In the genomic region with DNA sequence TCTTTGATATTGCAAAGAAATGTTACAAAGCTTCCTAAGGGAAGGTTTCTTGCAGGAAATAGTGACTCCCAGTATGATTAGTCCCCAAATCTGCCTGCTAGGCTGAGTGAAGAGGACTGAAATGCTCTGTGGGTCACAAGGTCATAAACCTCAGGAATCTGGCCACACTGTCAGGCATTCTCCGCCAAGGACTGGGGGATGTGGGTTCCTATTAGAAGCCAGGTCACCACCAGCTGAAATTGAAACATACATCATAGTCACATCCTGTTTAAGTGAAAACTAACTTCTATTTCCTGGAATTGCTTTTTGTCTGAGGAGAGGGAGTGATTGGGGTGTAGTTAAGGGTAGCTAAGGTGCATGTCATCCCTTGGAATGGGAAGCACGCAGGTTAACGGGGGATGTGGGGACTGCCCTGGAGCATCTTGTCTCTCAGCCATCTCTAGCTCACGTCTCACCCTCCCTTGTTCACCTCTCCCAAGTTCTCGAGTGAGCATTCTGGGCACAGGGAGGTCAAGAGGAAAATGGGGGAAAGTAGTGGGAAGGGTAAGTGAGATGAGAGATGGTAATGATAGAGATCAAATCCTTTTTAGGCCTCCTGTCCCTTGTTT, we compare ENCODE assay signal across 10 cellular contexts. TPM values are rescaled to one million over a fixed set of nuclear protein-coding genes. Genes with fewer than 3 reads are reported as not detected.
DNase-seq lines count a peak whose midpoint lies in the region; ATAC-seq, FAIRE-seq and TF ChIP-seq lines count a peak whose summit lies in the region.
"Had no signal": no experiment of that assay in that cellular context is flagged by ENCODE, and none has a peak within 500 bp of the region (broad histone marks: within the 10 kb centered on the region; RNA-seq: fewer than 3 reads in every experiment).

No MANE protein-coding gene starts in this region.

- no peaks in the 10 kb centered on the region for H3K9me3 Mint-ChIP-seq in CD4-positive, alpha-beta T cell
- no peaks in the 10 kb centered on the region for H3K9me3 Mint-ChIP-seq in astrocyte (ENCODE audit: unreplicated experiment)

- no peaks in the 10 kb centered on the region for H3K27me3 ChIP-seq in CD4-positive, alpha-beta T cell (ENCODE audit: control insufficient read depth, insufficient read depth, low read length)
- H3K27me3 ChIP-seq in HUES48 (ENCODE audit: control insufficient read depth, insufficient read depth, low read length) (no peaks in the 10 kb centered on the region), astrocyte (ENCODE audit: insufficient read depth, low read length) (no peaks in the 10 kb centered on the region)
- H3K27me3 ChIP-seq: heart left ventricle had no signal

- no peaks in the 10 kb centered on the region for H4K20me1 ChIP-seq in astrocyte (ENCODE audit: insufficient read depth, low read length)

- TF ChIP-seq CTCF in CD4-positive, alpha-beta T cell (IDR thresholded peaks at IDR 0.05), result no peak
- TF ChIP-seq CTCF in astrocyte (IDR thresholded peaks at IDR 0.05; ENCODE audit: insufficient read depth, low read depth, low read length), result no peak

- CTCF ChIA-PET in CD4-positive, alpha-beta T cell (lab: Charles Lee), result interaction anchor here (1.2 kb wide), 1 partner anchor 74 kb away, joined by 3 read pairs; no protein-coding TSS in a partner anchor

- no peaks in the 10 kb centered on the region for H3K36me3 ChIP-seq in HUES48 (ENCODE audit: control insufficient read depth, insufficient read depth, low read length)
- H3K36me3 ChIP-seq in astrocyte (ENCODE audit: insufficient read depth, low read length), result no peaks in the 10 kb centered on the region
- H3K36me3 ChIP-seq: heart left ventricle had no signal

- H3K36me3 Mint-ChIP-seq in CD4-positive, alpha-beta T cell (ENCODE audit: low read depth), result no peaks in the 10 kb centered on the region
- H3K36me3 Mint-ChIP-seq in astrocyte (ENCODE audit: low read depth, unreplicated experiment), result no peaks in the 10 kb centered on the region

- no peak overlapping the region for H3K4me3 Mint-ChIP-seq in CD4-positive, alpha-beta T cell
- peak overlapping the region; percentile 34 for H3K4me3 Mint-ChIP-seq in astrocyte (ENCODE audit: unreplicated experiment)

- intact Hi-C loops in CD4-positive, alpha-beta T cell (cut with DNase I, micrococcal nuclease), result no loop called here

- peaks cover 23% of the 10 kb centered on the region for H3K4me1 Mint-ChIP-seq in CD4-positive, alpha-beta T cell (ENCODE audit: low read depth)
- peaks cover 55% of the 10 kb centered on the region for H3K4me1 Mint-ChIP-seq in astrocyte (ENCODE audit: low read depth, unreplicated experiment)

- H3K4me3 ChIP-seq in HUES48 (ENCODE audit: low read depth, low read length) (no peak overlapping the region), astrocyte (ENCODE audit: insufficient read depth, low read depth, low read length) (no peak overlapping the region)
- H3K4me3 ChIP-seq: heart left ventricle had no signal

- H3K4me1 ChIP-seq in HUES48 (ENCODE audit: control insufficient read depth, insufficient read depth, low read length) (peaks cover 47% of the 10 kb centered on the region), astrocyte (ENCODE audit: insufficient read depth, low read length) (peaks cover 32% of the 10 kb centered on the region)

- H3K9ac ChIP-seq in HUES48 (ENCODE audit: low read depth, low read length) (no peak overlapping the region), astrocyte (ENCODE audit: low read length) (no peak overlapping the region)

- peak overlapping the region; percentile 81 for H3K4me2 ChIP-seq in astrocyte (ENCODE audit: low read length)

- FAIRE-seq in astrocyte (lab: Jason Lieb, UNC), result peak; percentile 77
- FAIRE-seq: TTC549 had no signal

- POLR2A ChIA-PET in CD4-positive, alpha-beta T cell (lab: Charles Lee), result interaction anchor here (1.0 to 1.6 kb wide), 4 partner anchors 9 to 15 kb away, joined by 3 to 7 read pairs (median 6); partner anchors contain the start of gene GSAP

- no peak for ATAC-seq in CD4-positive, alpha-beta T cell (ENCODE audit: poor library complexity)

- no peak overlapping the region for H3K27ac ChIP-seq in CD4-positive, alpha-beta T cell (ENCODE audit: low read depth, low read length)
- H3K27ac ChIP-seq in HUES48 (ENCODE audit: low read depth, low read length) (peak overlapping the region; percentile 15), astrocyte (ENCODE audit: low read depth, low read length) (peak overlapping the region; percentile 29)

- H3K27ac Mint-ChIP-seq in CD4-positive, alpha-beta T cell, result peak overlapping the region; percentile 8
- H3K27ac Mint-ChIP-seq in astrocyte (ENCODE audit: unreplicated experiment), result peak overlapping the region; percentile 98

- H2AFZ ChIP-seq in astrocyte (ENCODE audit: low read depth, low read length), result peak overlapping the region; percentile 2

- no peak for DNase-seq in CD4-positive, alpha-beta T cell
- DNase-seq in astrocyte (ENCODE audit: low read depth), result peak; percentile 76
- DNase-seq in myocyte (ENCODE audit: low read depth), result peak; percentile 83
- DNase-seq in retina, result no peak
- DNase-seq in NCI-H2171 (lab: John Stamatoyannopoulos, UW), result no peak
- DNase-seq in NCI-H1048 (lab: John Stamatoyannopoulos, UW), result no peak
- DNase-seq in NCI-H510A treated with DMSO at 0.1 percent for 48 hours (lab: John Stamatoyannopoulos, UW), result no peak

- no peaks in the 10 kb centered on the region for H3K9me3 ChIP-seq in CD4-positive, alpha-beta T cell (ENCODE audit: control insufficient read depth, low read length)
- no peaks in the 10 kb centered on the region for H3K9me3 ChIP-seq in HUES48 (ENCODE audit: control insufficient read depth, insufficient read depth, low read length)
- H3K9me3 ChIP-seq in astrocyte (ENCODE audit: insufficient read depth, low read depth, low read length), result no peaks in the 10 kb centered on the region
- H3K9me3 ChIP-seq: heart left ventricle had no signal

- no peaks in the 10 kb centered on the region for H3K27me3 Mint-ChIP-seq in CD4-positive, alpha-beta T cell
- no peaks in the 10 kb centered on the region for H3K27me3 Mint-ChIP-seq in astrocyte (ENCODE audit: low read depth, unreplicated experiment)

- no peaks in the 10 kb centered on the region for H3K79me2 ChIP-seq in astrocyte (ENCODE audit: insufficient read depth, low read length)

RNA-seq across cellular contexts. Expression of gene GSAP, which starts 12.0 kb away (rescaled TPM):
- 10 to 100 TPM; 19.1 to 19.5 TPM for total RNA-seq in CD4-positive, alpha-beta T cell
- 2.7 and 4.1 TPM in 2 replicates for total RNA-seq in astrocyte
- total RNA-seq in myocyte, result 12.2 and 16.6 TPM in 2 replicates
- polyA plus RNA-seq in myocyte (2012), result 9.3 TPM

Comparison
In these comparisons a context has a peak if more than half of its experiments do, and no peak if none do; other contexts are left out.
1. DNase-seq: peak in astrocyte (single experiment) and myocyte (single experiment); none in CD4-positive, alpha-beta T cell (0 of 10), retina (single experiment), NCI-H2171 (single experiment), NCI-H1048 (single experiment) and NCI-H510A treated with DMSO at 0.1 percent for 48 hours (single experiment).